Comparison of ENCODE assay signal across 9 cellular contexts in the genomic region with DNA sequence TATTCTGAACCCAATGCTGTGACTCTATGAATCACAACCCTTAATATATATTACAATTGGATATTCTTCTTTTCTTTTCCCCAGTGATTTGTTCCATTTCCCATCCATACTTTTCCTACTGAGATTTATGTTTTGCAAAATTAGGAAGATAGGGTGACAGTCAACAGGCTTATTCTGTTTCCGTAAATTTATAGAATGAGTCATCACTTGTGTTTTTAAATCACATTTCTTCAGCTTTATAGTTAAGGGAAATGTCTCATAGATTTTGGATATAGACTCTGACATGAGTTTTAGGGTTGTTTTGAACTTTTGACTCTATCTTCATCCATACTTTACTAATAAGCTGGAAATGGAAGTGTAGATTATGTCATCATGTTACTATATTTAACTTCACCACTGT.
"Had no signal": no experiment of that assay in that cellular context is flagged by ENCODE, and none has a peak within 500 bp of the region (broad histone marks: within the 10 kb centered on the region; RNA-seq: fewer than 3 reads in every experiment).

No MANE protein-coding gene starts in this region.

- H2AFZ ChIP-seq: GM23248 had no signal

- ATAC-seq: HCT116, K562 had no signal

- H3K9me3 ChIP-seq: HAP-1 had no signal

- H3K4me1 ChIP-seq: HAP-1 had no signal

- H3K36me3 ChIP-seq: HAP-1 had no signal

- H3K27ac Mint-ChIP-seq: HFFc6 had no signal

- H3K4me3 Mint-ChIP-seq: HFFc6 had no signal

- DNase-seq: GM23248, GOT3, H7, HFFc6, IMR-90 had no signal

- H3K4me3 ChIP-seq: GM23248, HAP-1, K562 had no signal

- H3K27ac ChIP-seq: GM23248, HL-60 had no signal

- FAIRE-seq: K562 had no signal

- H3K9ac ChIP-seq: GM23248 had no signal
